16 cellular contexts compared by ENCODE assay signal in genomic region chr5:75361310-75361709, GRCh38. TPM values are rescaled to one million over a fixed set of nuclear protein-coding genes. Genes with fewer than 3 reads are reported as not detected.
A peak's percentile ranks its signal among the peaks of the same experiment; 100 is the strongest.
DNase-seq lines count a peak whose midpoint lies in the region; ATAC-seq and TF ChIP-seq lines count a peak whose summit lies in the region.
"Had no signal": no experiment of that assay in that cellular context is flagged by ENCODE, and none has a peak within 500 bp of the region (broad histone marks: within the 10 kb centered on the region; RNA-seq: fewer than 3 reads in every experiment).

No MANE protein-coding gene starts in this region.

- H3K4me2 ChIP-seq in mesenchymal stem cell (ENCODE audit: low read length, poor library complexity, severe bottlenecking): no peak overlapping the region

- no peak for DNase-seq in cardiac muscle cell (ENCODE audit: low read depth in 1 of 2, low spot score in 1 of 2)
- DNase-seq in Right ventricle myocardium superior: no peak
- no peak for DNase-seq in effector memory CD8-positive, alpha-beta T cell
- no peak for DNase-seq in mesenchymal stem cell
- peak; percentile 52 to 58 for DNase-seq in thyroid gland
- no peak for DNase-seq in suprapubic skin (ENCODE audit: low spot score in 2 of 2)
- no peak for DNase-seq in NCI-H128 (lab: John Stamatoyannopoulos, UW; ENCODE audit: unreplicated experiment)
- DNase-seq: 8988T, Caco-2, DMS53, HCEC 1CT, NCI-H1436 treated with DMSO at 0.1 percent for 48 hours, NCI-H2081, NCI-H510A treated with DMSO at 0.1 percent for 48 hours had no signal

- H3K27me3 Mint-ChIP-seq in effector memory CD8-positive, alpha-beta T cell: no peaks in the 10 kb centered on the region
- H3K27me3 Mint-ChIP-seq: IgD-negative memory B cell had no signal

- no peak overlapping the region for H3K9ac ChIP-seq in mesenchymal stem cell (ENCODE audit: low read length)

- no peak overlapping the region for H3K14ac ChIP-seq in mesenchymal stem cell (ENCODE audit: low read length in 2 of 2)

- no peak overlapping the region for H3K4ac ChIP-seq in mesenchymal stem cell (ENCODE audit: low read depth in 1 of 2, low read length in 2 of 2)

- WGBS in mesenchymal stem cell: 93% methylated on average over 2 of the region's 4 CpGs
- WGBS in thyroid gland, 2 donors: 39 to 43% methylated on average over 4 of the region's 4 CpGs
- WGBS in suprapubic skin: 78% methylated on average over 4 of the region's 4 CpGs

- no peak for TF ChIP-seq EP300 in suprapubic skin (IDR thresholded peaks at IDR 0.05)

- H3K79me1 ChIP-seq in mesenchymal stem cell (replicated peaks; ENCODE audit: low read length, poor library complexity, severe bottlenecking): peaks cover 11% of the 10 kb centered on the region

- H4K91ac ChIP-seq in mesenchymal stem cell (ENCODE audit: low read length): no peak overlapping the region

- H3K4me1 ChIP-seq in cardiac muscle cell (ENCODE audit: low read depth) (no peaks in the 10 kb centered on the region), mesenchymal stem cell (ENCODE audit: control insufficient read depth, insufficient read depth, low read depth, low read length) (peaks cover 6% of the 10 kb centered on the region), thyroid gland (peaks cover 47% of the 10 kb centered on the region in 2 donors), suprapubic skin (peaks cover 11% of the 10 kb centered on the region)
- H3K4me1 ChIP-seq: Caco-2 had no signal

- no peak overlapping the region for H2BK15ac ChIP-seq in mesenchymal stem cell (ENCODE audit: low read depth, poor library complexity, severe bottlenecking)

- H3K27ac ChIP-seq in cardiac muscle cell: peak overlapping the region; percentile 55
- peak overlapping the region; percentile 23 for H3K27ac ChIP-seq in mesenchymal stem cell (ENCODE audit: low read length, poor library complexity, severe bottlenecking)
- H3K27ac ChIP-seq in thyroid gland: peak overlapping the region; percentile 77 to 94 (median 78)
- no peak overlapping the region for H3K27ac ChIP-seq in suprapubic skin

- no peaks in the 10 kb centered on the region for H3K4me1 Mint-ChIP-seq in effector memory CD8-positive, alpha-beta T cell (ENCODE audit: low read depth in 2 of 2)

- peak overlapping the region; percentile 2 to 62 for H3K27ac Mint-ChIP-seq in effector memory CD8-positive, alpha-beta T cell
- H3K27ac Mint-ChIP-seq: IgD-negative memory B cell had no signal

- no peak overlapping the region for H2BK12ac ChIP-seq in mesenchymal stem cell (ENCODE audit: low read length in 2 of 2)

- H3K9me3 ChIP-seq in cardiac muscle cell (ENCODE audit: low read depth) (no peaks in the 10 kb centered on the region), mesenchymal stem cell (ENCODE audit: control insufficient read depth, low read length) (no peaks in the 10 kb centered on the region), thyroid gland (no peaks in the 10 kb centered on the region), suprapubic skin (no peaks in the 10 kb centered on the region)
- H3K9me3 ChIP-seq: Caco-2 had no signal

- H3K27me3 ChIP-seq in cardiac muscle cell: no peaks in the 10 kb centered on the region
- no peaks in the 10 kb centered on the region for H3K27me3 ChIP-seq in mesenchymal stem cell (ENCODE audit: control insufficient read depth in 1 of 2, insufficient read depth in 1 of 2, low read length in 2 of 2)
- H3K27me3 ChIP-seq in thyroid gland: no peaks in the 10 kb centered on the region
- H3K27me3 ChIP-seq in suprapubic skin: no peaks in the 10 kb centered on the region

- H4K8ac ChIP-seq in mesenchymal stem cell (ENCODE audit: low read length): no peak overlapping the region

- no peaks in the 10 kb centered on the region for H3K9me3 Mint-ChIP-seq in effector memory CD8-positive, alpha-beta T cell
- H3K9me3 Mint-ChIP-seq: IgD-negative memory B cell had no signal

- peaks cover 48% of the 10 kb centered on the region for H3K36me3 Mint-ChIP-seq in effector memory CD8-positive, alpha-beta T cell (ENCODE audit: insufficient read depth)

- ATAC-seq in Right ventricle myocardium superior (ENCODE audit: poor library complexity) (no peak), GM21423 (IDR thresholded peaks at IDR 0.05; ENCODE audit: unreplicated experiment) (no peak)
- no peak for ATAC-seq in effector memory CD8-positive, alpha-beta T cell (replicated peaks)

- H2AFZ ChIP-seq in mesenchymal stem cell (ENCODE audit: low read depth, low read length): no peak overlapping the region

- H3K23ac ChIP-seq in mesenchymal stem cell (ENCODE audit: low read length in 2 of 2): no peak overlapping the region

- H3K4me3 ChIP-seq in cardiac muscle cell: no peak overlapping the region
- no peak overlapping the region for H3K4me3 ChIP-seq in mesenchymal stem cell (ENCODE audit: insufficient read depth in 1 of 2, low read depth in 1 of 2, low read length in 2 of 2)
- no peak overlapping the region for H3K4me3 ChIP-seq in thyroid gland (replicated peaks in 1 of 3)
- no peak overlapping the region for H3K4me3 ChIP-seq in suprapubic skin

- H2BK120ac ChIP-seq in mesenchymal stem cell (ENCODE audit: low read depth, low read length): no peak overlapping the region

- H3K36me3 ChIP-seq in cardiac muscle cell (peaks cover 58% of the 10 kb centered on the region), mesenchymal stem cell (ENCODE audit: control insufficient read depth in 1 of 2, insufficient read depth in 2 of 2, low read depth in 1 of 2, low read length in 2 of 2) (peaks cover 19 to 69% of the 10 kb centered on the region in 2 experiments), thyroid gland (peaks cover 16 to 25% of the 10 kb centered on the region in 2 donors), suprapubic skin (peaks cover 49% of the 10 kb centered on the region)

- intact Hi-C loops in Right ventricle myocardium superior (cut with DNase I) (no loop called here), thyroid gland (cut with DNase I) (no loop called here)

- TF ChIP-seq POLR2A in thyroid gland (IDR thresholded peaks at IDR 0.05) (no peak), suprapubic skin (IDR thresholded peaks at IDR 0.05) (no peak)

- no peak for TF ChIP-seq CTCF in cardiac muscle cell (IDR thresholded peaks at IDR 0.05; ENCODE audit: low read depth, low read length)
- TF ChIP-seq CTCF in thyroid gland (IDR thresholded peaks at IDR 0.05): no peak
- TF ChIP-seq CTCF in suprapubic skin (IDR thresholded peaks at IDR 0.05): no peak

- no peak overlapping the region for H2AK5ac ChIP-seq in mesenchymal stem cell (ENCODE audit: low read length, severe bottlenecking)

- no peak overlapping the region for H3K4me3 Mint-ChIP-seq in effector memory CD8-positive, alpha-beta T cell
- H3K4me3 Mint-ChIP-seq: IgD-negative memory B cell had no signal

- no peak overlapping the region for H3K18ac ChIP-seq in mesenchymal stem cell (ENCODE audit: low read depth in 1 of 2, low read length in 2 of 2)

- H2BK5ac ChIP-seq in mesenchymal stem cell (ENCODE audit: low read depth, low read length, poor library complexity, severe bottlenecking): no peak overlapping the region

RNA-seq across cellular contexts. Expression of gene HMGCR, which starts 24.3 kb away (rescaled TPM):
- total RNA-seq in cardiac muscle cell: 34.0 and 72.9 TPM in 2 replicates
- 42.2 and 68.9 TPM in 2 replicates for polyA plus RNA-seq in cardiac muscle cell
- 7.6 TPM for total RNA-seq in Right ventricle myocardium superior
- 97.7 TPM for polyA plus RNA-seq in mesenchymal stem cell (2013, experiment 1 of 2)
- polyA plus RNA-seq in mesenchymal stem cell (2013, experiment 2 of 2): 98.7 TPM
- 10 to 100 TPM; 30.2 to 56.2 (median 42.5) TPM for total RNA-seq in thyroid gland
- total RNA-seq in suprapubic skin: 100 to 1,000 TPM in 1 of 4 donors, 10 to 100 TPM in 3; 72.4 to 292 (median 96.2) TPM

Comparison
In these comparisons a context has a peak if more than half of its experiments do, and no peak if none do; other contexts are left out.
1. DNase-seq: peak in thyroid gland (2 of 2); none in cardiac muscle cell (0 of 2), Right ventricle myocardium superior (single experiment), effector memory CD8-positive, alpha-beta T cell (0 of 3), mesenchymal stem cell (single experiment), suprapubic skin (0 of 2) and NCI-H128 (single experiment).